In the genomic region with DNA sequence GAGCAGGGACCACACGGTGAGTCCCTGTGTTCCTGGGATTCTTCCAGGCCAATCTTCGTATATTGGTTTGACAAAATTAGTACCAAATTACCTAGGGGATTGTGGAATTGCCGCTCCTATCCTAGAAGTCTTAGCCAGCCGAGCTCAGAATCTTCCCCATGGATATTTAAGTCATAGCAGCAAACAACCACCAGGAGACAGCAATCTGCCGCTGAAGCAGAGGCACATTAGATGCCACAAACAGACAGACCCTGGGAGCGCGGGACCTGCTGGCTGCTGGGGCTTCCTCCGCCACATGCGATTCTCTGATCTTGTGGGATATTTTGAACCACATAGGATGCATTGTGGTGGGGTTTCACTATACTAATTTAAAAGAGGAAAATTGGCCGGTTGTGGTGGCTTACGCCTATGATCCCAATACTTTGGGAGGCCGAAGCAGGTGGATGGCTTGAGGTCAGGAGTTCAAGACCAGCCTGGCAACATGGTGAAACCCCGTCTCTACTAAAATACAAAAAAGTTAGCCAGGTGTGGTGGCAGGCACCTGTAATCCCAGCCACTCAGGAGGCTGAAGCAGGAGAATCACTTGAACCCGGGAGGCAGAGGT, we compare ENCODE assay signal across 9 cellular contexts. TPM values are rescaled to one million over a fixed set of nuclear protein-coding genes. Genes with fewer than 3 reads are reported as not detected.
DNase-seq lines count a peak whose midpoint lies in the region; ATAC-seq and TF ChIP-seq lines count a peak whose summit lies in the region.
"Had no signal": no experiment of that assay in that cellular context is flagged by ENCODE, and none has a peak within 500 bp of the region (broad histone marks: within the 10 kb centered on the region; RNA-seq: fewer than 3 reads in every experiment).

No MANE protein-coding gene starts in this region.

- no peaks in the 10 kb centered on the region for H4K20me1 ChIP-seq in Loucy (ENCODE audit: insufficient read depth, low read length, poor library complexity, severe bottlenecking)

- no peaks in the 10 kb centered on the region for H3K9me3 Mint-ChIP-seq in MCF 10A (ENCODE audit: unreplicated experiment)

- H3K9me3 ChIP-seq in Loucy (ENCODE audit: insufficient read depth, low read depth, low read length) = no peaks in the 10 kb centered on the region

- no peak overlapping the region for H3K4me3 Mint-ChIP-seq in MCF 10A (ENCODE audit: unreplicated experiment)

- H3K9me2 ChIP-seq in Loucy (replicated peaks; ENCODE audit: low read depth, low read length) = no peaks in the 10 kb centered on the region

- H3K36me3 Mint-ChIP-seq in MCF 10A (ENCODE audit: insufficient read depth, unreplicated experiment) = no peaks in the 10 kb centered on the region

- POLR2A ChIA-PET in MCF 10A (lab: Yijun Ruan, JAX) = no interaction called here

- no peaks in the 10 kb centered on the region for H3F3A ChIP-seq in Loucy (ENCODE audit: low read depth)

- no peaks in the 10 kb centered on the region for H3K4me1 ChIP-seq in Loucy (ENCODE audit: insufficient read depth, low read length, poor library complexity, severe bottlenecking)

- no peaks in the 10 kb centered on the region for H3K27me3 ChIP-seq in Loucy (ENCODE audit: insufficient read depth, low read length, poor library complexity, severe bottlenecking)

- TF ChIP-seq CTCF in Loucy (conservative IDR thresholded peaks at IDR 0.05; ENCODE audit: low read length) = peak; percentile 48
- peak; percentile 45 for TF ChIP-seq CTCF in MCF 10A (IDR thresholded peaks at IDR 0.05; ENCODE audit: unreplicated experiment)

- no peak overlapping the region for H3K9ac ChIP-seq in Loucy (ENCODE audit: low read depth, low read length, poor library complexity, severe bottlenecking)

- no peak overlapping the region for H3K4me3 ChIP-seq in Loucy (ENCODE audit: low read length, poor library complexity, severe bottlenecking)

- no peaks in the 10 kb centered on the region for H3K79me2 ChIP-seq in Loucy (ENCODE audit: insufficient read depth, low read length)

- BruUV-seq in MCF 10A (replicated peaks; lab: Mats Ljungman, UMichigan) = no TSS peak

- H3K4me1 Mint-ChIP-seq in MCF 10A (ENCODE audit: insufficient read depth, unreplicated experiment) = no peaks in the 10 kb centered on the region

- H3K36me3 ChIP-seq in Loucy (ENCODE audit: insufficient read depth, low read length) = no peaks in the 10 kb centered on the region

- intact Hi-C loops in MCF 10A (cut with micrococcal nuclease) = no loop called here

- no peak overlapping the region for H2AFZ ChIP-seq in Loucy (ENCODE audit: low read length)

- H3K27ac Mint-ChIP-seq in MCF 10A (ENCODE audit: low read depth, unreplicated experiment) = no peak overlapping the region

- ATAC-seq in HG02885 (IDR thresholded peaks at IDR 0.05; ENCODE audit: poor library complexity, unreplicated experiment) = no peak
- no peak for ATAC-seq in GM21619 (IDR thresholded peaks at IDR 0.05; ENCODE audit: unreplicated experiment)

- no peak overlapping the region for H3K4me2 ChIP-seq in Loucy (ENCODE audit: low read depth, low read length, poor library complexity, severe bottlenecking)

- CTCF ChIA-PET in MCF 10A (lab: Yijun Ruan, JAX) = interaction anchor here (0.6 to 2.5 kb wide), 3 partner anchors 9 to 68 kb away, joined by 3 to 14 read pairs (median 3); no protein-coding TSS in a partner anchor

- peaks cover 17% of the 10 kb centered on the region for H3K27me3 Mint-ChIP-seq in MCF 10A (ENCODE audit: insufficient read depth, unreplicated experiment)

- peak; percentile 59 for DNase-seq in DMS 273 (lab: John Stamatoyannopoulos, UW; ENCODE audit: unreplicated experiment)
- no peak for DNase-seq in DMS 273 treated with DMSO at 0.1 percent for 48 hours (lab: John Stamatoyannopoulos, UW)
- peak; percentile 35 for DNase-seq in MCF 10A (ENCODE audit: unreplicated experiment)
- DNase-seq in myocyte (ENCODE audit: low read depth) = peak; percentile 26
- DNase-seq in NCI-H345 (lab: John Stamatoyannopoulos, UW) = no peak
- DNase-seq: activated CD4-positive, CD25-positive, alpha-beta regulatory T cell had no signal

RNA-seq across cellular contexts. Expression of a gene that starts 31.7 kb away (rescaled TPM):
- total RNA-seq in MCF 10A (2022) (32.4 and 44.2 TPM in 2 replicates), myocyte (40.8 and 42.7 TPM in 2 replicates)
- polyA plus RNA-seq in myocyte (2012) = 18.8 TPM

Comparison
In these comparisons a context has a peak if more than half of its experiments do, and no peak if none do; other contexts are left out.
1. DNase-seq: peak in DMS 273 (single experiment), MCF 10A (single experiment) and myocyte (single experiment); none in DMS 273 treated with DMSO at 0.1 percent for 48 hours (single experiment) and NCI-H345 (single experiment).